ENCODE assay signal across 8 cellular contexts in the genomic region with DNA sequence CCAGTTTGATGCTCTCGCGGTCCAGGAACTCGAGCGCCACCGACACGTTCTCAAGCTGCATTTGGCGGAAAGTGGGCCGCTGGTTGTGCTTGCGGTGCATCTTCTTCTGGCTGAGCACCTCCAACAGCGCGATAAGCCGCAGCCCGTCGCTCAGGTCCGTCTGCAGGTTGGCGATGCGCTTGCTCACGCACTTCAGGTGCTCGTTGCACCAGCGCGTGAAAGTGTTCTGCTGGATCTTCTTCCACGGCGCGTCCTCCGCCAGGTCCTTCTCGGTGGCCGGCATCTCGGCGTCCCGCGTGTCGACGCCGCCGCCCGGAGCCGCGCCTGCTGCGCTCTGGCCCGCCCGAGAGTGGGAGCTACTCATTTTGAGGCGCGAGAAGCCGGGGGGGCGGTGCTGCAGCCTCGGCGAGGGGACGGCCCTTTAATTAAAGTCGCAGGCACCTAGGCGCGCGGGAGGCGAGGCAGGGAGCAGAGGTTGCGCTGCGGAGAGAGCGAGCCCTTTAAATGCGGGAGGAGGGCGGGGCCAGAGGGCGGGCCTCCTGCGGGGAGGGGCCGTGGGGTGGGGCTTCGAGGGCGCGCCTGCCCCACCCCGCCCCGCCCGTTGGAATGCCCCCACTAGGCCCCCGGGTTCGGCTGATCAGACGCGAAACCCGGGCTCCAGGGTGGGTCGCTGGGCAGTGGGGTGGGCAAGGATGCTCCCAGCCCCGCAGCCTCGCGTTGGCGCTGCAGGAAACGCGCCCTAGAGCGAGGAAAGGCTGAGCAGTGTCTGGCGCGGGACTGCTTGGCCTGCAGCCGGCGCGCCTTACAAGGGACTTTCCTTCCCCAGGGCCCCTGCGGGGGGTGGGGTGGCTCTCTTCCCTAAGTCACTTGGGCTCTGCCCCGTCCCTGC. TPM values are rescaled to one million over a fixed set of nuclear protein-coding genes. Genes with fewer than 3 reads are reported as not detected.
DNase-seq lines count a peak whose midpoint lies in the region; FAIRE-seq and TF ChIP-seq lines count a peak whose summit lies in the region.

No MANE protein-coding gene starts in this region.

- peaks cover 4% of the 10 kb centered on the region for H3K36me3 ChIP-seq in DOHH2 (ENCODE audit: control insufficient read depth, low read length)

- H3F3A ChIP-seq in DOHH2 (ENCODE audit: control insufficient read depth, insufficient read depth), result no peaks in the 10 kb centered on the region

- DNase-seq in H54 (ENCODE audit: insufficient read length, low spot score), result peak; percentile 76
- DNase-seq in M059J (ENCODE audit: low read depth), result peak; percentile 97
- DNase-seq in SHP77 treated with DMSO at 0.1 percent for 48 hours (lab: John Stamatoyannopoulos, UW), result peak; percentile 16
- DNase-seq in activated gamma-delta T cell treated with anti-CD3 and anti-CD28 coated beads, Interleukin-2, amount 50 U/mL, for 16 hours (ENCODE audit: low read depth), result peak; percentile 87
- peak; percentile 80 to 92 for DNase-seq in frontal cortex (ENCODE audit: low spot score in 2 of 2)
- peak; percentile 43 for DNase-seq in non-pigmented ciliary epithelial cell (ENCODE audit: low read depth)
- peak; percentile 18 to 91 (median 77) for DNase-seq in substantia nigra (lab: John Stamatoyannopoulos, UW)

- H3K4me3 ChIP-seq in DOHH2 (ENCODE audit: low read length), result peak overlapping the region; percentile 87

- H3K79me2 ChIP-seq in DOHH2 (ENCODE audit: control insufficient read depth, low read length), result peaks cover 30% of the 10 kb centered on the region

- H3K9me2 ChIP-seq in DOHH2 (replicated peaks; ENCODE audit: control insufficient read depth, low read length), result no peaks in the 10 kb centered on the region

- no peak for FAIRE-seq in H54 (lab: Jason Lieb, UNC)
- no peak for FAIRE-seq in frontal cortex (lab: Jason Lieb, UNC)

- H3K27me3 ChIP-seq in DOHH2 (ENCODE audit: control insufficient read depth, low read length), result peaks cover 8% of the 10 kb centered on the region; the same call in 1 of the 2 replicates

- H3K9me3 ChIP-seq in DOHH2 (ENCODE audit: control insufficient read depth, insufficient read depth, low read length), result no peaks in the 10 kb centered on the region

- peak overlapping the region; percentile 93 for H3K4me2 ChIP-seq in DOHH2 (ENCODE audit: low read length)

- TF ChIP-seq CTCF in DOHH2 (IDR thresholded peaks at IDR 0.05; ENCODE audit: low read depth, low read length, poor library complexity, severe bottlenecking), result no peak

- H4K20me1 ChIP-seq in DOHH2 (ENCODE audit: control insufficient read depth, insufficient read depth, low read depth, low read length), result no peaks in the 10 kb centered on the region

- 0 out of 2 replicates have a peak overlapping the region, but pooled peaks have one; percentile 46 for H3K27ac ChIP-seq in DOHH2 (ENCODE audit: low read depth, low read length)
- no peak overlapping the region for H3K27ac ChIP-seq in substantia nigra (ENCODE audit: low read depth, low read length, poor library complexity, severe bottlenecking)

- H3K4me1 ChIP-seq in DOHH2 (ENCODE audit: control insufficient read depth, low read length), result peaks cover 53% of the 10 kb centered on the region

- TF ChIP-seq POLR2A in H54 (IDR thresholded peaks at IDR 0.05; ENCODE audit: low read depth, low read length), result peak; percentile 100

RNA-seq across cellular contexts. Expression of gene FLNA, which starts 3.3 kb away (rescaled TPM):
- total RNA-seq in M059J (2014; rRNA removed; shearing (Covaris generic)), result 1,078 and 2,383 TPM in 2 replicates
- total RNA-seq in frontal cortex, result 66.9 TPM

RNA-seq across cellular contexts. Expression of gene EMD, which starts 8.0 kb away (rescaled TPM):
- 101 and 105 TPM in 2 replicates for total RNA-seq in M059J (2014; rRNA removed; shearing (Covaris generic))
- 13.9 TPM for total RNA-seq in frontal cortex

RNA-seq across cellular contexts. Expression of gene RPL10, which starts 27.1 kb away (rescaled TPM):
- total RNA-seq in M059J (2014; rRNA removed; shearing (Covaris generic)), result 3,989 and 5,487 TPM in 2 replicates
- total RNA-seq in frontal cortex, result 2,273 TPM

RNA-seq across cellular contexts. Expression of gene DNASE1L1, which starts 37.9 kb away (rescaled TPM):
- total RNA-seq in M059J (2014; rRNA removed; shearing (Covaris generic)), result 49.1 and 65.3 TPM in 2 replicates
- 4.5 TPM for total RNA-seq in frontal cortex

RNA-seq across cellular contexts. Expression of gene TAFAZZIN, which starts 40.2 kb away (rescaled TPM):
- 24.9 and 32.1 TPM in 2 replicates for total RNA-seq in M059J (2014; rRNA removed; shearing (Covaris generic))
- 11.0 TPM for total RNA-seq in frontal cortex

Comparison
In these comparisons a context has a peak if more than half of its experiments do, and no peak if none do; other contexts are left out.
1. DNase-seq: peak in every context shown above with its lines; median percentile 97 in M059J; 87 in activated gamma-delta T cell treated with anti-CD3 and anti-CD28 coated beads, Interleukin-2, amount 50 U/mL, for 16 hours; 86 in frontal cortex; 77 in substantia nigra; 76 in H54; 43 in non-pigmented ciliary epithelial cell; 16 in SHP77 treated with DMSO at 0.1 percent for 48 hours.
2. RNA of gene FLNA, which starts 3.3 kb away (total RNA-seq): 1,078 to 2,383 TPM in M059J; 66.9 TPM in frontal cortex (single experiment); every median in the first group is over 10 times any median in the second.